ENCODE assay signal across 8 cellular contexts in genomic region chr3:149085828-149086231, GRCh38. TPM values are rescaled to one million over a fixed set of nuclear protein-coding genes. Genes with fewer than 3 reads are reported as not detected.
DNase-seq lines count a peak whose midpoint lies in the region; ATAC-seq and TF ChIP-seq lines count a peak whose summit lies in the region.

No MANE protein-coding gene starts in this region.

- H3K4me3 Mint-ChIP-seq in immature natural killer cell: peak overlapping the region; percentile 94 to 99 (median 99)

- peaks cover 15 to 31% of the 10 kb centered on the region in 2 donors for H3K4me1 Mint-ChIP-seq in immature natural killer cell

- WGBS in spleen, 5 donors: 0 to 1% (median 0%) methylated on average over 18 to 21 of the region's 21 CpGs

- peaks cover 6 to 12% (median 9%) of the 10 kb centered on the region in 3 donors for H3K27me3 Mint-ChIP-seq in immature natural killer cell (ENCODE audit: low read depth in 3 of 3)

- no peaks in the 10 kb centered on the region for H3K27me3 ChIP-seq in brain microvascular endothelial cell (replicated peaks)
- no peaks in the 10 kb centered on the region for H3K27me3 ChIP-seq in spleen (replicated peaks in 1 of 7)

- H3K4me3 ChIP-seq in brain microvascular endothelial cell (ENCODE audit: low read depth, low read length): peak overlapping the region; percentile 91
- H3K4me3 ChIP-seq in spleen: peak overlapping the region; percentile 71 to 92 (median 83)

- H3K4me1 ChIP-seq in spleen: peaks cover 9 to 34% (median 23%) of the 10 kb centered on the region in 6 donors

- peak; percentile 77 for DNase-seq in NCI-H82 (lab: John Stamatoyannopoulos, UW)
- DNase-seq in brain microvascular endothelial cell: peak; percentile 28
- DNase-seq in immature natural killer cell: peak in 1 of 3 donors; percentile 29
- peak; percentile 77 for DNase-seq in spleen
- no peak for DNase-seq in effector CD4-positive, alpha-beta T cell

- ATAC-seq in GM18511 (IDR thresholded peaks at IDR 0.05; ENCODE audit: unreplicated experiment) (peak; percentile 41), HG02970 (IDR thresholded peaks at IDR 0.05; ENCODE audit: low FRiP score, unreplicated experiment) (peak; percentile 23)

- in situ Hi-C loops in brain microvascular endothelial cell (cut with HindIII; ENCODE audit: low pct_ligation_motif_present, low sequenced_read_pairs): no loop called here

- H3K27ac ChIP-seq in C4-2B (peak overlapping the region; percentile 84), brain microvascular endothelial cell (peak overlapping the region; percentile 41), spleen (peak overlapping the region; percentile 26 to 82 (median 78))

- no peaks in the 10 kb centered on the region for H3K9me3 ChIP-seq in spleen

- H3K27ac Mint-ChIP-seq in immature natural killer cell: peak overlapping the region; percentile 80 to 90 (median 88)

- H3K36me3 ChIP-seq in brain microvascular endothelial cell (replicated peaks): no peaks in the 10 kb centered on the region
- peaks cover 0 to 17% (median 0%) of the 10 kb centered on the region in 6 donors for H3K36me3 ChIP-seq in spleen

- TF ChIP-seq CTCF in C4-2B (conservative IDR thresholded peaks at IDR 0.05) (no peak), brain microvascular endothelial cell (IDR thresholded peaks at IDR 0.05; ENCODE audit: low read depth, low read length, missing control alignments) (no peak), spleen (IDR thresholded peaks at IDR 0.05 in 8 of 11, conservative IDR thresholded peaks at IDR 0.05 in 3 of 11) (no peak)

- H3K36me3 Mint-ChIP-seq in immature natural killer cell: peaks cover 0 to 6% (median 0%) of the 10 kb centered on the region in 3 donors

- H3K9me3 Mint-ChIP-seq in immature natural killer cell: no peaks in the 10 kb centered on the region

- intact Hi-C loops in spleen (cut with DNase I; ENCODE audit: low total_unique reads): no loop called here

- no peak for TF ChIP-seq POLR2A in spleen (IDR thresholded peaks at IDR 0.05)

RNA-seq across cellular contexts. Expression of gene HLTF, which starts 0.5 kb away (rescaled TPM):
- polyA plus RNA-seq in immature natural killer cell (10 to 100 TPM; 13.0 to 33.8 (median 15.5) TPM), spleen (1 to 10 TPM; 5.4 to 6.9 (median 6.5) TPM)
- total RNA-seq in spleen: 10 to 100 TPM; 18.4 to 26.5 (median 20.4) TPM

RNA-seq across cellular contexts. Expression of gene HPS3, which starts 43.6 kb away (rescaled TPM):
- 10 to 100 TPM; 45.7 to 69.7 (median 51.9) TPM for polyA plus RNA-seq in immature natural killer cell
- 10 to 100 TPM; 27.4 to 59.7 (median 41.9) TPM for total RNA-seq in spleen
- 10 to 100 TPM; 16.2 to 18.8 (median 17.4) TPM for polyA plus RNA-seq in spleen
